30 cellular contexts compared by ENCODE assay signal in the genomic region with DNA sequence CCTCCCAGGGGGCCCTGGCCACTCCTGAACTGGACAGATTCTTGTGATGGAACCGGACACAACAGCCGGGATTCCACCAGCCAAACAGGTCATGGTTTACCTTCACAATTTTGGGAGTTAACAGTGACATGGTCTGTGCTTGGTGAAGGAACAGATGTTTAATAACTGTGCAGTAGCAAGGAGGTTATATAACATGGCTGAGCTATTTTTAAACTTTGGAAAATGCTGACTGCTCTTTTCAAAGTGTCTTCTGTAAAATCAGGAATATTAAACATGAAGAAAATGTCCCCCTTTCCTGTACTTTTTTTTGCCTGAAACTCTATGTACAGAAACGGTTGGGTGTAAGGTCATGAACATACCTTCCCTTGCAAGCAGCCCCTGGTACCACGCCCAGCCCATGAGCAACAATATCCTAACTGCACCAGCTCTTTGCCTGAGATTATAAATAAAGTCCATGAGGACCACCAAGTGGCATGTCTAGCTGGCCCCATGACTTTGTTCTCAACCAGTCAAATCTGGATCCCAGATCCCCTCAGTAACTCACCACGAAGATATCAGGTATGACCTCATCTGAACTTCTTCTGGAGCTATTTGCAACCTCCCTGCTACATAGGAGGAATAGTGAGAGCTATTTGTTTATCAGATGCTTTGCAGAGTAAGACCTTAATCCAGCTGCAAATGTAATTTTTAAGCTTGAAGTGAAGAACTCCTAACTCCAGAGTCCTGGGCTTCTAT.
"Had no signal": no experiment of that assay in that cellular context is flagged by ENCODE, and none has a peak within 500 bp of the region (broad histone marks: within the 10 kb centered on the region; RNA-seq: fewer than 3 reads in every experiment).

No MANE protein-coding gene starts in this region.

- H3K9me3 ChIP-seq: body of pancreas, breast epithelium, MG63, SJCRH30 had no signal

- DNase-seq: activated CD4-positive, alpha-beta T cell treated with anti-CD3 and anti-CD28 coated beads for 36 hours; activated CD4-positive, alpha-beta T cell treated with anti-CD3 and anti-CD28 coated beads, Interleukin-2, amount 10 ng/mL, durations not matched to agents 7 days and 5 days; activated CD4-positive, alpha-beta T cell treated with anti-CD3 and anti-CD28 coated beads, Interleukin-2, amount 50 U/mL, for 48 hours; activated CD8-positive, alpha-beta T cell treated with anti-CD3 and anti-CD28 coated beads, Interleukin-2, amount 10 ng/mL, durations not matched to agents 7 days and 5 days; activated gamma-delta T cell; activated naive CD4-positive, alpha-beta T cell treated with Interleukin-2 at 50 U/mL for 16 hours; activated naive CD8-positive, alpha-beta T cell treated with anti-CD3 and anti-CD28 coated beads, Interleukin-2, amount 10 ng/mL, durations not matched to agents 7 days and 5 days; activated T-cell treated with anti-CD3 and anti-CD28 coated beads, Interleukin-2, amount 50 U/mL, for 24 hours; amygdala; body of pancreas; central memory CD4-positive, alpha-beta T cell; Kasumi-1; KG1; MG63; NCI-H1048; NCI-H1105 treated with DMSO at 0.1 percent for 48 hours; NCI-H1436 treated with DMSO at 0.1 percent for 48 hours; NCI-H1694 treated with DMSO at 0.1 percent for 48 hours; NCI-H2029; NCI-H2171; NCI-H510A; NCI-H526; NCI-H748 treated with DMSO at 0.1 percent for 48 hours; NK-92 treated with Interleukin-12 subunit alpha and Interleukin-12 subunit beta, amount 100 ng/mL, for 24 hours; SHP77; SJCRH30 had no signal

- H3K4me1 ChIP-seq: body of pancreas, breast epithelium, SJCRH30 had no signal

- H3K27ac ChIP-seq: body of pancreas, breast epithelium, SJCRH30, SK-N-MC had no signal

- FAIRE-seq: astrocyte, TTC549 had no signal

- H3K27me3 ChIP-seq: body of pancreas, breast epithelium, MG63, SJCRH30 had no signal

- H3K4me3 ChIP-seq: body of pancreas, breast epithelium, MG63, SJCRH30, SK-N-MC had no signal

- H3K36me3 ChIP-seq: breast epithelium, MG63, SJCRH30 had no signal

- ATAC-seq: activated CD4-positive, alpha-beta T cell treated with anti-CD3 and anti-CD28 coated beads for 36 hours; activated CD8-positive, alpha-beta T cell treated with anti-CD3 and anti-CD28 coated beads, Interleukin-2, amount 10 ng/mL, durations not matched to agents 7 days and 5 days; body of pancreas had no signal
